Comparison of ENCODE assay signal across 32 cellular contexts in genomic region chr2:32712870-32713269, GRCh38.
DNase-seq lines count a peak whose midpoint lies in the region; FAIRE-seq and TF ChIP-seq lines count a peak whose summit lies in the region.
"Had no signal": no experiment of that assay in that cellular context is flagged by ENCODE, and none has a peak within 500 bp of the region (broad histone marks: within the 10 kb centered on the region; RNA-seq: fewer than 3 reads in every experiment).

No MANE protein-coding gene starts in this region.

- no peak overlapping the region for H3K4me3 ChIP-seq in SK-N-SH (ENCODE audit: low read depth in 2 of 2, low read length in 1 of 2)
- H3K4me3 ChIP-seq in choroid plexus epithelial cell (ENCODE audit: low read depth, low read length) = no peak overlapping the region
- no peak overlapping the region for H3K4me3 ChIP-seq in left ventricle myocardium inferior
- no peak overlapping the region for H3K4me3 ChIP-seq in small intestine (ENCODE audit: low read depth in 1 of 2, low read length in 2 of 2)
- H3K4me3 ChIP-seq: A549, dorsolateral prefrontal cortex, GM12878, right lobe of liver, SJSA1, testis, vagina had no signal

- peak; percentile 80 for DNase-seq in DMS 273 (lab: John Stamatoyannopoulos, UW; ENCODE audit: unreplicated experiment)
- no peak for DNase-seq in SK-N-SH
- DNase-seq in choroid plexus epithelial cell (ENCODE audit: low read depth) = peak; percentile 24
- DNase-seq in left ventricle myocardium inferior = no peak
- no peak for DNase-seq in small intestine
- DNase-seq in activated gamma-delta T cell (lab: John Stamatoyannopoulos, UW) = no peak
- no peak for DNase-seq in NCI-H1105 (lab: John Stamatoyannopoulos, UW)
- DNase-seq in DMS153 (lab: John Stamatoyannopoulos, UW) = no peak
- DNase-seq: activated CD4-positive, alpha-beta T cell treated with anti-CD3 and anti-CD28 coated beads for 4 hours; activated CD8-positive, alpha-beta memory T cell treated with anti-CD3 and anti-CD28 coated beads for 24 hours; activated T-cell treated with anti-CD3 and anti-CD28 coated beads, Interleukin-2, amount 50 U/mL, for 24 hours; BE2C; caudate nucleus; COR-L47; dorsolateral prefrontal cortex; foreskin keratinocyte; hippocampal formation; MM.1S; NCI-H1436 treated with DMSO at 0.1 percent for 48 hours; NCI-H69; nephron progenitor cell; right lobe of liver; stimulated activated CD4-positive, alpha-beta T cell treated with anti-CD3 and anti-CD28 coated beads, Interleukin-4, amount 100 ng/mL, for 4 hours; stimulated activated naive CD4-positive, alpha-beta T cell; testis had no signal

- no peak overlapping the region for H2AFZ ChIP-seq in SK-N-SH (ENCODE audit: low read depth)
- H2AFZ ChIP-seq: parathyroid adenoma had no signal

- H3K9ac ChIP-seq in SK-N-SH = no peak overlapping the region
- H3K9ac ChIP-seq: parathyroid adenoma had no signal

- H3F3A ChIP-seq in SK-N-SH (replicated peaks; ENCODE audit: insufficient read depth) = peaks cover 25% of the 10 kb centered on the region

- no peak overlapping the region for H3K4me2 ChIP-seq in SK-N-SH
- H3K4me2 ChIP-seq: A549 had no signal

- H3K9me3 ChIP-seq in SK-N-SH = no peaks in the 10 kb centered on the region
- no peaks in the 10 kb centered on the region for H3K9me3 ChIP-seq in left ventricle myocardium inferior (replicated peaks)
- no peaks in the 10 kb centered on the region for H3K9me3 ChIP-seq in small intestine (ENCODE audit: control insufficient read depth, low read depth)
- H3K9me3 ChIP-seq: A549, BE2C, right lobe of liver, SJSA1, testis, vagina had no signal

- no peak for FAIRE-seq in small intestine (lab: Jason Lieb, UNC)
- FAIRE-seq: GM12878, RCC 7860 had no signal

- no peak for TF ChIP-seq RAD21 in SK-N-SH (IDR thresholded peaks at IDR 0.05; ENCODE audit: low read length)

- intact Hi-C loops in left ventricle myocardium inferior (cut with micrococcal nuclease) = no loop called here

- H3K27me3 ChIP-seq in SK-N-SH (ENCODE audit: insufficient read depth) = no peaks in the 10 kb centered on the region
- no peaks in the 10 kb centered on the region for H3K27me3 ChIP-seq in left ventricle myocardium inferior (ENCODE audit: low read depth)
- no peaks in the 10 kb centered on the region for H3K27me3 ChIP-seq in small intestine (ENCODE audit: control insufficient read depth in 2 of 2, insufficient read depth in 2 of 2, low read length in 2 of 2)
- H3K27me3 ChIP-seq: BE2C, dorsolateral prefrontal cortex, foreskin keratinocyte, right lobe of liver, SJSA1, testis, vagina had no signal

- H3K4me1 ChIP-seq in SK-N-SH (ENCODE audit: control insufficient read depth in 1 of 2, insufficient read depth in 2 of 2, low read depth in 1 of 2, low read length in 1 of 2) = peaks cover 0 to 26% of the 10 kb centered on the region in 2 experiments; a peak in 3 of 4 replicates
- H3K4me1 ChIP-seq in left ventricle myocardium inferior = peaks cover 51% of the 10 kb centered on the region
- no peaks in the 10 kb centered on the region for H3K4me1 ChIP-seq in small intestine (ENCODE audit: control insufficient read depth in 2 of 2, insufficient read depth in 1 of 2, low read depth in 1 of 2, low read length in 1 of 2)
- H3K4me1 ChIP-seq: BE2C, parathyroid adenoma, testis had no signal

- TF ChIP-seq EP300 in SK-N-SH (IDR thresholded peaks at IDR 0.05; ENCODE audit: borderline replicate concordance in 1 of 2, low read depth in 1 of 2, low read length in 1 of 2) = no peak

- no peaks in the 10 kb centered on the region for H3K36me3 ChIP-seq in SK-N-SH (replicated peaks in 1 of 2; ENCODE audit: control insufficient read depth in 1 of 2, insufficient read depth in 2 of 2, low read length in 1 of 2)
- peaks cover 3% of the 10 kb centered on the region for H3K36me3 ChIP-seq in left ventricle myocardium inferior
- H3K36me3 ChIP-seq in small intestine (ENCODE audit: control insufficient read depth in 2 of 2, insufficient read depth in 2 of 2, low read length in 2 of 2) = no peaks in the 10 kb centered on the region
- H3K36me3 ChIP-seq: BE2C, right lobe of liver, SJSA1 had no signal

- POLR2A ChIA-PET in SK-N-SH (lab: Yijun Ruan, JAX) = no interaction called here

- no peaks in the 10 kb centered on the region for H3K79me2 ChIP-seq in SK-N-SH (ENCODE audit: insufficient read depth)

- TF ChIP-seq CTCF in SK-N-SH (IDR thresholded peaks at IDR 0.05) (no peak), choroid plexus epithelial cell (conservative IDR thresholded peaks at IDR 0.05; ENCODE audit: low read depth, low read length) (no peak), left ventricle myocardium inferior (IDR thresholded peaks at IDR 0.05; ENCODE audit: borderline replicate concordance) (no peak)

- H3K27ac ChIP-seq in SK-N-SH (ENCODE audit: low read depth in 2 of 2, low read length in 1 of 2) (no peak overlapping the region), left ventricle myocardium inferior (replicated peaks) (peak overlapping the region; percentile 82), small intestine (ENCODE audit: low read depth in 1 of 2, low read length in 1 of 2) (no peak overlapping the region)
- H3K27ac ChIP-seq: A549, dorsolateral prefrontal cortex, foreskin keratinocyte, HL-60, parathyroid adenoma, right lobe of liver, SJSA1, testis, vagina had no signal

- H4K20me1 ChIP-seq in SK-N-SH (ENCODE audit: insufficient read depth) = no peaks in the 10 kb centered on the region

- CTCF ChIA-PET in SK-N-SH (lab: Yijun Ruan, JAX) = no interaction called here

- no peaks in the 10 kb centered on the region for H3K9me2 ChIP-seq in SK-N-SH

- WGBS in SK-N-SH (ENCODE audit: low lambda C conversion rate) = 96% methylated on average over 2 of the region's 2 CpGs
- WGBS in small intestine, 3 donors = 69 to 93% (median 91%) methylated on average over 2 of the region's 2 CpGs

TF ChIP-seq in SK-N-SH, 30 proteins besides CTCF, POLR2A, EP300 and RAD21:
- TF ChIP-seq PBX3 (IDR thresholded peaks at IDR 0.05) (no peak), TCF12 (IDR thresholded peaks at IDR 0.05) (peak; percentile 19; the same call in 1 of the 2 replicates), NFIC (IDR thresholded peaks at IDR 0.05; ENCODE audit: borderline replicate concordance) (peak; percentile 87)

Comparison
In these comparisons a context has a peak if more than half of its experiments do, and no peak if none do; other contexts are left out.
1. DNase-seq: peak in DMS 273 (single experiment) and choroid plexus epithelial cell (single experiment); none in SK-N-SH (single experiment), left ventricle myocardium inferior (single experiment), small intestine (single experiment), activated gamma-delta T cell (single experiment), NCI-H1105 (single experiment) and DMS153 (single experiment).